Comparison of ENCODE assay signal across 23 cellular contexts in genomic region chr6:126152346-126152745, GRCh38.
"Had no signal": no experiment of that assay in that cellular context is flagged by ENCODE, and none has a peak within 500 bp of the region (broad histone marks: within the 10 kb centered on the region; RNA-seq: fewer than 3 reads in every experiment).

No MANE protein-coding gene starts in this region.

- H3K27me3 ChIP-seq: esophagus squamous epithelium, neutrophil, pancreas, right lobe of liver, stomach, thyroid gland, vagina had no signal

- H3K27me3 Mint-ChIP-seq: progenitor cell of endocrine pancreas had no signal

- H3K9me3 Mint-ChIP-seq: natural killer cell; stimulated activated effector memory CD8-positive, alpha-beta T cell treated with anti-CD3 and anti-CD28 coated beads, Interleukin-12 subunit alpha, Interleukin-12 subunit beta, amount 100 ng/mL, for 72 hours had no signal

- H3K36me3 ChIP-seq: esophagus squamous epithelium, heart right ventricle, lower lobe of right lung, neutrophil, pancreas, right lobe of liver, stomach, thyroid gland, vagina had no signal

- H3K36me3 Mint-ChIP-seq: natural killer cell; stimulated activated effector memory CD8-positive, alpha-beta T cell treated with anti-CD3 and anti-CD28 coated beads, Interleukin-12 subunit alpha, Interleukin-12 subunit beta, amount 100 ng/mL, for 72 hours had no signal

- H3K4me3 ChIP-seq: coronary artery, esophagus squamous epithelium, heart right ventricle, lower lobe of right lung, pancreas, right lobe of liver, stomach, thyroid gland, vagina had no signal

- H3K4me1 ChIP-seq: esophagus squamous epithelium, heart right ventricle, lower lobe of right lung, pancreas, right lobe of liver, stomach, thyroid gland, vagina had no signal

- H3K9me3 ChIP-seq: esophagus squamous epithelium, heart right ventricle, lower lobe of right lung, neutrophil, pancreas, right lobe of liver, stomach, thyroid gland, vagina had no signal

- H3K27ac Mint-ChIP-seq: natural killer cell; progenitor cell of endocrine pancreas; stimulated activated effector memory CD8-positive, alpha-beta T cell treated with anti-CD3 and anti-CD28 coated beads, Interleukin-12 subunit alpha, Interleukin-12 subunit beta, amount 100 ng/mL, for 72 hours had no signal

- H3K27ac ChIP-seq: coronary artery, esophagus squamous epithelium, heart right ventricle, lower lobe of right lung, neutrophil, pancreas, right lobe of liver, stomach, thyroid gland, vagina had no signal

- DNase-seq: dermis blood vessel endothelial cell; effector memory CD4-positive, alpha-beta T cell; erythroblast; esophagus squamous epithelium; foreskin melanocyte; glutamatergic neuron; heart right ventricle; hippocampal formation; left ventricle myocardium superior; lower lobe of right lung; natural killer cell; pancreas; right lobe of liver; stimulated activated CD4-positive, alpha-beta T cell treated with anti-CD3 and anti-CD28 coated beads, Interleukin-2, amount 100 ng/mL, for 24 hours; stimulated activated CD4-positive, alpha-beta T cell treated with anti-CD3 and anti-CD28 coated beads, Interleukin-4, amount 100 ng/mL, for 24 hours; stimulated activated naive CD4-positive, alpha-beta T cell treated with Interleukin-2 at 50 U/mL for 16 hours; stomach; thyroid gland had no signal

- H3K4me3 Mint-ChIP-seq: natural killer cell; stimulated activated effector memory CD8-positive, alpha-beta T cell treated with anti-CD3 and anti-CD28 coated beads, Interleukin-12 subunit alpha, Interleukin-12 subunit beta, amount 100 ng/mL, for 72 hours had no signal
